In the genomic region with DNA sequence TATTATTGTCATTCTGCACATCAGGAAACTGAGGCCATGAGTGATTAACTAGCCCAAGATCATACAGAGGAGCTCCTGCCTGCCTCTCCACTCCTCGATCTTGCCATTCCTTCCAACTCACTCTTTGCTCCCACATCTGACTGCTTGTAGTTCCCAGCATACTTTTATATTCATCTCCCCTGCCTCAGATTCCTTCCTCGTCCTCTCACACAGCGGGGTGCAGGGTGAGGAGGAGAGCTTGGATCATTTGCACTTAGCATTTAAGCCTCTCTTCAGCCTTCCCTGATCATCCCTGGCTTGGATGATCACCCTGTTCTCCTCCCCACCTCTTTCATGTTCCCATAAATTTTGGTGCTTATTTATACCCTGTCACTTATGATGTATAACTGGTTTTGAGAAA, we compare ENCODE assay signal across 24 cellular contexts.
"Had no signal": no experiment of that assay in that cellular context is flagged by ENCODE, and none has a peak within 500 bp of the region (broad histone marks: within the 10 kb centered on the region; RNA-seq: fewer than 3 reads in every experiment).

No MANE protein-coding gene starts in this region.

- H3K27ac ChIP-seq: body of pancreas, Peyer's patch, RWPE1, SJCRH30, VCaP had no signal

- H3K9ac ChIP-seq: SK-N-SH had no signal

- H3K9me3 ChIP-seq: body of pancreas, MG63, Peyer's patch, SJCRH30 had no signal

- H3K36me3 ChIP-seq: MG63, Peyer's patch, SJCRH30 had no signal

- H3K27me3 ChIP-seq: body of pancreas, MG63, Peyer's patch, SJCRH30 had no signal

- H3K4me3 ChIP-seq: body of pancreas, MG63, Peyer's patch, SJCRH30 had no signal

- H3K4me2 ChIP-seq: SK-N-SH had no signal

- H3K4me1 ChIP-seq: Peyer's patch, SJCRH30 had no signal

- DNase-seq: activated CD4-positive, alpha-beta T cell treated with anti-CD3 and anti-CD28 coated beads for 36 hours; activated CD4-positive, alpha-beta T cell treated with anti-CD3 and anti-CD28 coated beads, Interleukin-2, amount 50 U/mL, for 1 hour; activated CD8-positive, alpha-beta memory T cell treated with anti-CD3 and anti-CD28 coated beads, Interleukin-2, amount 50 U/mL, for 4 hours; activated CD8-positive, alpha-beta T cell treated with anti-CD3 and anti-CD28 coated beads for 36 hours; activated gamma-delta T cell treated with Interleukin-2 at 50 U/mL for 16 hours; activated naive CD4-positive, alpha-beta T cell treated with anti-CD3 and anti-CD28 coated beads, Interleukin-2, amount 10 ng/mL, durations not matched to agents 7 days and 5 days; activated T-cell treated with anti-CD3 and anti-CD28 coated beads, Interleukin-2, amount 50 U/mL, for 72 hours; aorta; body of pancreas; MG63; NCI-H1105; NCI-H1436; NCI-H1694 treated with DMSO at 0.1 percent for 48 hours; NCI-H2029 treated with DMSO at 0.1 percent for 48 hours; NCI-H510A treated with DMSO at 0.1 percent for 48 hours; NCI-H69; NK-92 treated with Interleukin-12 subunit alpha and Interleukin-12 subunit beta, amount 100 ng/mL, for 24 hours; Peyer's patch; Right ventricle myocardium superior; SJCRH30; SK-N-SH; T-helper 1 cell had no signal
